ENCODE assay signal across 9 cellular contexts in the genomic region with DNA sequence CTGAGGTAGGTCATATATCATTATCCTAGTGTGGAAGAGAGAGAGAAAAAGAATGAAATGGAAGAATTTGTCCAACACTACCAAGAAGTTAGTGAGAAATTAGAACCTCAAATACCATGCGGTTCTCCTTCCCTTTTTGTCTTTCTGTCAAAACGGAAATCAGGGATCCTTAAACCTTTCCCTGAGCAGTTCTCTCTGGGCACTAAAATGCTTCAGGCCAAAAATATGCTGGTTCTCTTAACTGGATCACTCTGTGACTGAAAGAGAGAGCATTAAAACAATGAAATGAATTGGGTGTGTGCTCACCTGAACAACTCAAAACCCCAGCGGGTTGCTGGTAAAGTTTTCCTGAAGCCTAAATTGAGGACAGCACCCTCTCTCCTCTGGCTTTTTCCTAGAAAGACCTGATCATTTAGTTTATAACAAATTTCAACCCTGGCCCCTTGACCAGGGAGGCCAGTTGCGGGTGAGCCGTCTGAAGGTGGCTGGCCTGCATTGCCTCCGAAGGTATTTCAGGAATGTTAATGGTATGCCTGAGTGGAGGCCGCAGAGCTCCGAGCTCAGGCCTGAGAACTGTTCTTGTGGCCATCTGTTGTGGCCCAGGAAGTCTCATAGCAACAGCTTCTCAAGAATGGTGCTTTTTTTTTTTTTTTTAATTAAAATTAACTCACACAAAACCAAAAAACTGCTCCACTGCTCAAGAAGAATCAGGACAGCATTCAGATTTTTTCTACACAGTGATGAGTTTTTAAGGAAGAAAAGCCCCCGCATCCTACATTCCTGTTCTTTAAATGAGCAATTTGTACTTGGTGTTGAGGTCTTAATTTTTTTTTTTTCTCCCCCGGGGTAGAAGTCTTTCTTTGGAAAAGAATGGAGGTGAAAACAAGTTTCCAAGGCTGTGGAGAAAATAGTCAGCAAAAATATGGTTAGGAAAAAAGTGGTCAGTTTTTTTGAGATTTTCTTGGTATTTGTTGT.
DNase-seq lines count a peak whose midpoint lies in the region; ATAC-seq lines count a peak whose summit lies in the region.
"Had no signal": no experiment of that assay in that cellular context is flagged by ENCODE, and none has a peak within 500 bp of the region (broad histone marks: within the 10 kb centered on the region; RNA-seq: fewer than 3 reads in every experiment).

No MANE protein-coding gene starts in this region.

- no peak overlapping the region for H3K4me3 ChIP-seq in ectodermal cell (ENCODE audit: insufficient read depth, low read depth, low read length)
- H3K4me3 ChIP-seq in mesenchymal stem cell (ENCODE audit: insufficient read depth in 1 of 2, low read depth in 1 of 2, low read length in 2 of 2): no peak overlapping the region

- no peaks in the 10 kb centered on the region for H3K36me3 Mint-ChIP-seq in effector memory CD8-positive, alpha-beta T cell (ENCODE audit: insufficient read depth)

- H2BK12ac ChIP-seq in mesenchymal stem cell (ENCODE audit: low read length in 2 of 2): peak overlapping the region; percentile 14 to 16

- H3K14ac ChIP-seq in mesenchymal stem cell (ENCODE audit: low read length in 2 of 2): no peak overlapping the region

- H3K4me1 ChIP-seq in ectodermal cell (ENCODE audit: control insufficient read depth, insufficient read depth, low read length) (peaks cover 48% of the 10 kb centered on the region), mesenchymal stem cell (ENCODE audit: control insufficient read depth, insufficient read depth, low read depth, low read length) (peaks cover 16% of the 10 kb centered on the region)

- H3K9me3 ChIP-seq in ectodermal cell (ENCODE audit: control insufficient read depth, low read length) (no peaks in the 10 kb centered on the region), mesenchymal stem cell (ENCODE audit: control insufficient read depth, low read length) (no peaks in the 10 kb centered on the region)

- H3K79me1 ChIP-seq in mesenchymal stem cell (replicated peaks; ENCODE audit: low read length, poor library complexity, severe bottlenecking): no peaks in the 10 kb centered on the region

- H2BK5ac ChIP-seq in mesenchymal stem cell (ENCODE audit: low read depth, low read length, poor library complexity, severe bottlenecking): peak overlapping the region; percentile 91

- H3K23ac ChIP-seq in mesenchymal stem cell (ENCODE audit: low read length in 2 of 2): no peak overlapping the region

- intact Hi-C loops in Right ventricle myocardium inferior (cut with DNase I): loop anchor here (1.0 kb wide), 1 partner anchor 28 kb away; no protein-coding TSS in a partner anchor
- intact Hi-C loops in cardiac septum (cut with DNase I): loop anchor here (5.0 to 10.0 kb wide), 4 partner anchors 65 to 355 kb away; partner anchors contain the start of gene SEPTIN11

- H3K27me3 Mint-ChIP-seq in effector memory CD8-positive, alpha-beta T cell: peaks cover 39 to 59% of the 10 kb centered on the region in 2 donors

- no peak overlapping the region for H4K8ac ChIP-seq in mesenchymal stem cell (ENCODE audit: low read length)

- peak overlapping the region; percentile 73 for H2BK120ac ChIP-seq in mesenchymal stem cell (ENCODE audit: low read depth, low read length)

- no peak overlapping the region for H3K4ac ChIP-seq in mesenchymal stem cell (ENCODE audit: low read depth in 1 of 2, low read length in 2 of 2)

- no peak overlapping the region for H3K4me2 ChIP-seq in mesenchymal stem cell (ENCODE audit: low read length, poor library complexity, severe bottlenecking)

- H3K9me3 Mint-ChIP-seq in effector memory CD8-positive, alpha-beta T cell: no peaks in the 10 kb centered on the region

- H3K4me1 Mint-ChIP-seq in effector memory CD8-positive, alpha-beta T cell (ENCODE audit: low read depth in 2 of 2): peaks cover 0 to 6% of the 10 kb centered on the region in 2 donors

- H2BK15ac ChIP-seq in mesenchymal stem cell (ENCODE audit: low read depth, poor library complexity, severe bottlenecking): peak overlapping the region; percentile 21

- H4K91ac ChIP-seq in mesenchymal stem cell (ENCODE audit: low read length): no peak overlapping the region

- H3K27ac Mint-ChIP-seq in effector memory CD8-positive, alpha-beta T cell: no peak overlapping the region
- H3K27ac Mint-ChIP-seq: B cell had no signal

- H3K9ac ChIP-seq in mesenchymal stem cell (ENCODE audit: low read length): peak overlapping the region; percentile 74

- peak overlapping the region; percentile 99 for H3K27ac ChIP-seq in ectodermal cell (ENCODE audit: insufficient read depth, low read depth, low read length, poor library complexity, severe bottlenecking)
- H3K27ac ChIP-seq in mesenchymal stem cell (ENCODE audit: low read length, poor library complexity, severe bottlenecking): peak overlapping the region; percentile 98

- peak overlapping the region; percentile 14 to 64 for H3K18ac ChIP-seq in mesenchymal stem cell (ENCODE audit: low read depth in 1 of 2, low read length in 2 of 2)

- H3K36me3 ChIP-seq in ectodermal cell (ENCODE audit: control insufficient read depth, insufficient read depth, low read length) (peaks cover 5% of the 10 kb centered on the region), mesenchymal stem cell (ENCODE audit: control insufficient read depth in 1 of 2, insufficient read depth in 2 of 2, low read depth in 1 of 2, low read length in 2 of 2) (no peaks in the 10 kb centered on the region)

- ATAC-seq in Right ventricle myocardium inferior: peak; percentile 85
- ATAC-seq in effector memory CD8-positive, alpha-beta T cell (replicated peaks): no peak

- DNase-seq in Right ventricle myocardium inferior (ENCODE audit: missing footprints): peak; percentile 74
- no peak for DNase-seq in cardiac septum (ENCODE audit: low spot score)
- DNase-seq in mesenchymal stem cell: peak; percentile 90
- no peak for DNase-seq in NCI-H2107 treated with DMSO at 0.1 percent for 48 hours (lab: John Stamatoyannopoulos, UW; ENCODE audit: unreplicated experiment)
- no peak for DNase-seq in NCI-H748 (lab: John Stamatoyannopoulos, UW; ENCODE audit: unreplicated experiment)
- DNase-seq in effector memory CD8-positive, alpha-beta T cell: no peak
- DNase-seq in NCI-H526 (lab: John Stamatoyannopoulos, UW): no peak

- WGBS in ectodermal cell, 2 experiments: 15 to 22% methylated on average over 9 to 10 of the region's 10 CpGs
- WGBS in mesenchymal stem cell: 0% methylated on average over 9 of the region's 10 CpGs

- no peaks in the 10 kb centered on the region for H3K27me3 ChIP-seq in ectodermal cell (ENCODE audit: control insufficient read depth, insufficient read depth, low read length, poor library complexity, severe bottlenecking)
- H3K27me3 ChIP-seq in mesenchymal stem cell (ENCODE audit: control insufficient read depth in 1 of 2, insufficient read depth in 1 of 2, low read length in 2 of 2): no peaks in the 10 kb centered on the region

- H2AK5ac ChIP-seq in mesenchymal stem cell (ENCODE audit: low read length, severe bottlenecking): peak overlapping the region; percentile 75

- no peak overlapping the region for H2AFZ ChIP-seq in mesenchymal stem cell (ENCODE audit: low read depth, low read length)

- H3K4me3 Mint-ChIP-seq in effector memory CD8-positive, alpha-beta T cell: no peak overlapping the region
- H3K4me3 Mint-ChIP-seq: B cell had no signal

Comparison
In these comparisons a context has a peak if more than half of its experiments do, and no peak if none do; other contexts are left out.
1. DNase-seq: peak in Right ventricle myocardium inferior (single experiment) and mesenchymal stem cell (single experiment); none in cardiac septum (single experiment), NCI-H2107 treated with DMSO at 0.1 percent for 48 hours (single experiment), NCI-H748 (single experiment), effector memory CD8-positive, alpha-beta T cell (0 of 3) and NCI-H526 (0 of 2).